In the genomic region with DNA sequence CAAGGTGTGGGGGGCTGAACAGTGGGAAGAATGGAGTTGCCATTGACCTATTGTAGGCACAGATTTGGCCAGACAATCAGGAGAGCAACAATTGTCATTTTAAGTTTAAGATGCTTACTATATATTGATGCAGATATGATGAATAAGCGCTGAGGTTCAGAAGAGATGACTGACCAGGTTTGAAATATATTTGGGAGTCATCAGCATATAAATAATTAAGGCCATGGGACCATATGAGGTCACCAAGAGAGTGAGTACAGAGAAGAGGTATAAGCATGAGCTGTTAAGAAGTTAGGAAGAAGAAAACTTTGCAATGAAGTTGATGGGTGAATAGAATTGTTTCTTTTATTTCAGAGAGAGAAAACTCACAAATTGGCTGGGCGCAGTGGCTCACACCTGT, we compare ENCODE assay signal across 21 cellular contexts.
"Had no signal": no experiment of that assay in that cellular context is flagged by ENCODE, and none has a peak within 500 bp of the region (broad histone marks: within the 10 kb centered on the region; RNA-seq: fewer than 3 reads in every experiment).

No MANE protein-coding gene starts in this region.

- H3K9me3 ChIP-seq: left ventricle myocardium inferior, thoracic aorta, upper lobe of left lung had no signal

- H3K27ac Mint-ChIP-seq: activated naive CD4-positive, alpha-beta T cell treated with anti-CD3 and anti-CD28 coated beads, Interleukin-2, amount 10 ng/mL, durations not matched to agents 7 days and 5 days; activated naive CD8-positive, alpha-beta T cell treated with anti-CD3 and anti-CD28 coated beads, Interleukin-2, amount 50 U/mL, for 24 hours; mesothelial cell of epicardium; naive thymus-derived CD8-positive, alpha-beta T cell had no signal

- H3K36me3 Mint-ChIP-seq: mesothelial cell of epicardium; naive thymus-derived CD8-positive, alpha-beta T cell; T-cell had no signal

- FAIRE-seq: frontal cortex, TTC549 had no signal

- ATAC-seq: activated naive CD8-positive, alpha-beta T cell treated with anti-CD3 and anti-CD28 coated beads, Interleukin-2, amount 50 U/mL, for 24 hours; esophagus mucosa; naive thymus-derived CD8-positive, alpha-beta T cell; T-cell had no signal

- H3K36me3 ChIP-seq: cardiac muscle cell, left ventricle myocardium inferior, thoracic aorta, upper lobe of left lung had no signal

- H3K27me3 ChIP-seq: cardiac muscle cell, upper lobe of left lung had no signal

- H3K27me3 Mint-ChIP-seq: naive thymus-derived CD8-positive, alpha-beta T cell had no signal

- H3K4me3 Mint-ChIP-seq: activated naive CD4-positive, alpha-beta T cell treated with anti-CD3 and anti-CD28 coated beads, Interleukin-2, amount 10 ng/mL, durations not matched to agents 7 days and 5 days; activated naive CD8-positive, alpha-beta T cell treated with anti-CD3 and anti-CD28 coated beads, Interleukin-2, amount 50 U/mL, for 24 hours; mesothelial cell of epicardium; T-cell had no signal

- H3K4me3 ChIP-seq: cardiac muscle cell, left ventricle myocardium inferior, thoracic aorta, upper lobe of left lung had no signal

- H3K27ac ChIP-seq: cardiac muscle cell, left ventricle myocardium inferior, thoracic aorta, upper lobe of left lung had no signal

- DNase-seq: activated CD4-positive, alpha-beta T cell treated with anti-CD3 and anti-CD28 coated beads for 1 hour; activated CD4-positive, alpha-beta T cell treated with anti-CD3 and anti-CD28 coated beads, Interleukin-2, amount 50 U/mL, for 1 hour; activated naive CD4-positive, alpha-beta T cell treated with anti-CD3 and anti-CD28 coated beads, Interleukin-2, amount 10 ng/mL, durations not matched to agents 7 days and 5 days; activated naive CD8-positive, alpha-beta T cell treated with anti-CD3 and anti-CD28 coated beads, Interleukin-2, amount 50 U/mL, for 24 hours; activated T-cell treated with anti-CD3 and anti-CD28 coated beads, Interleukin-2, amount 50 U/mL, for 1 hour; glutamatergic neuron; hippocampal formation; left ventricle myocardium inferior; naive thymus-derived CD8-positive, alpha-beta T cell; retina; stimulated activated CD4-positive, alpha-beta T cell treated with anti-CD3 and anti-CD28 coated beads, Interleukin-2, amount 100 ng/mL, for 48 hours; stimulated activated CD8-positive, alpha-beta memory T cell treated with anti-CD3 and anti-CD28 coated beads, Interleukin-4, amount 100 ng/mL, for 48 hours; stimulated activated naive CD4-positive, alpha-beta T cell treated with Interleukin-2 at 50 U/mL for 16 hours; T-cell; upper lobe of left lung had no signal

- H3K9me3 Mint-ChIP-seq: activated naive CD4-positive, alpha-beta T cell treated with anti-CD3 and anti-CD28 coated beads, Interleukin-2, amount 10 ng/mL, durations not matched to agents 7 days and 5 days; activated naive CD8-positive, alpha-beta T cell treated with anti-CD3 and anti-CD28 coated beads, Interleukin-2, amount 50 U/mL, for 24 hours; mesothelial cell of epicardium; naive thymus-derived CD8-positive, alpha-beta T cell; T-cell had no signal
